In the genomic region with DNA sequence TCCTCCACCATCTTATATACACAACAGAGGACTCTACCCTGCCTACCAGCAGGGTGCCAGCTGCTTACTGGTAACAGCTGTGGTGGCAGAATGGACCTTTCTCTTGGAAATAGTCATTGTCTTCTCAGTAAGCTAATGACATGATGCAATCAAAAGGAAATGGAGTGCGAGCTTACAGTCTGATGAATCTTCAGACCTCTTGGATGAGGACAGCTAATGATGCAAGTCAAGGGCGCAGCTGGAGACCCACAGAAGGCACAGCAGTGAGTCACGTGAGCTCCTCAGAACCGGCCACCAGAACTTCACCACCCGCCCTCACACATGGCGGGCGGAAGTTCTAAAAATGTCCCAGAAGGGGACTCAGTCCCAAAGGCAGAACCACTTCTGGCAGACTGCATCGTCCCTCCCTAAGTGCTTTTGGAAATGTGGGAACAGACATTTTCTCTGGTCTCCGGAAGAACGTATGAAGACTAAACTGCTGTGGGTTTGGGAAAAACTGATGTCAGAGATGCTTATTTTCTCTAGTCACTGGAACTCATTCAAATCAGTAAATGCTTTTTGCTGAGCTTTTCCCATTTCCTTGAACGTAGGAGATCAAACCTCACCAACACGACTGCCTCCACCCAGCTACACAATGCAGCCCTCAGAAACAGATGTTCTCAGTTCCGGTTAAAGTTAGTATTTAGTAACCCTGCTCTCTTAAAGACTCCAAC, we compare ENCODE assay signal across 8 cellular contexts.
DNase-seq lines count a peak whose midpoint lies in the region; ATAC-seq and TF ChIP-seq lines count a peak whose summit lies in the region.

No MANE protein-coding gene starts in this region.

- H3K36me3 ChIP-seq in mammary epithelial cell (ENCODE audit: insufficient read depth, low read length) (no peaks in the 10 kb centered on the region), iPS-18a (ENCODE audit: control insufficient read depth, low read depth, low read length) (no peaks in the 10 kb centered on the region), testis (ENCODE audit: low read depth, missing control alignments) (no peaks in the 10 kb centered on the region)

- no peaks in the 10 kb centered on the region for H3K4me1 ChIP-seq in mammary epithelial cell (ENCODE audit: insufficient read depth, low read length)
- peaks cover 6% of the 10 kb centered on the region for H3K4me1 ChIP-seq in iPS-18a (ENCODE audit: control insufficient read depth, low read depth, low read length)
- peaks cover 3% of the 10 kb centered on the region for H3K4me1 ChIP-seq in testis

- TF ChIP-seq CTCF in MCF 10A (IDR thresholded peaks at IDR 0.05; ENCODE audit: unreplicated experiment): no peak
- no peak for TF ChIP-seq CTCF in mammary epithelial cell (conservative IDR thresholded peaks at IDR 0.05 in 1 of 2, IDR thresholded peaks at IDR 0.05 in 1 of 2; ENCODE audit: extremely low read depth in 1 of 2, insufficient read depth in 1 of 2, low read depth in 1 of 2, low read length in 2 of 2)
- TF ChIP-seq CTCF in testis (IDR thresholded peaks at IDR 0.05): no peak

- TF ChIP-seq POLR2A in testis (IDR thresholded peaks at IDR 0.05): no peak

- H3K9me3 Mint-ChIP-seq in MCF 10A (ENCODE audit: unreplicated experiment): no peaks in the 10 kb centered on the region
- H3K9me3 Mint-ChIP-seq in activated naive CD8-positive, alpha-beta T cell treated with anti-CD3 and anti-CD28 coated beads for 36 hours: no peaks in the 10 kb centered on the region

- in situ Hi-C loops in mammary epithelial cell (cut with MboI; ENCODE audit: low sequenced_read_pairs in 2 of 2): no loop called here

- dilution Hi-C loops in mammary epithelial cell (cut with HindIII; ENCODE audit: low sequenced_read_pairs): no loop called here

- CTCF ChIA-PET in MCF 10A (lab: Yijun Ruan, JAX) (no interaction called here), mammary epithelial cell (lab: Charles Lee; ENCODE audit: low non-redundant PET) (interaction anchor here (0.7 kb wide), 1 partner anchor 152 kb away, joined by 4 read pairs; no protein-coding TSS in a partner anchor)

- H3K27me3 ChIP-seq in mammary epithelial cell (ENCODE audit: insufficient read depth, low read length) (no peaks in the 10 kb centered on the region), iPS-18a (ENCODE audit: control insufficient read depth, insufficient read depth, low read length) (no peaks in the 10 kb centered on the region), testis (no peaks in the 10 kb centered on the region)

- intact Hi-C loops in MCF 10A (cut with micrococcal nuclease): no loop called here
- intact Hi-C loops in mammary epithelial cell (cut with micrococcal nuclease): no loop called here
- intact Hi-C loops in testis (cut with DNase I; ENCODE audit: low total_unique reads): no loop called here

- H2AFZ ChIP-seq in mammary epithelial cell (ENCODE audit: low read depth, low read length): no peak overlapping the region

- H3K27ac ChIP-seq in mammary epithelial cell (ENCODE audit: insufficient read depth, low read depth, low read length): no peak overlapping the region
- H3K27ac ChIP-seq in iPS-18a (ENCODE audit: low read length): peak overlapping the region; percentile 9
- peak overlapping the region; percentile 20 to 64 for H3K27ac ChIP-seq in testis

- no peaks in the 10 kb centered on the region for H3K4me1 Mint-ChIP-seq in MCF 10A (ENCODE audit: insufficient read depth, unreplicated experiment)
- H3K4me1 Mint-ChIP-seq in activated naive CD8-positive, alpha-beta T cell treated with anti-CD3 and anti-CD28 coated beads for 36 hours: peaks cover 19% of the 10 kb centered on the region

- no peak overlapping the region for H3K4me2 ChIP-seq in mammary epithelial cell (ENCODE audit: insufficient read depth, low read depth, low read length)

- no peaks in the 10 kb centered on the region for H4K20me1 ChIP-seq in mammary epithelial cell (ENCODE audit: insufficient read depth, low read length)

- WGBS in mammary epithelial cell (ENCODE audit: low coverage, missing lambda C conversion rate): 95% methylated on average over 13 of the region's 13 CpGs
- 30 to 42% methylated on average over 10 to 13 of the region's 13 CpGs for WGBS in testis, 2 donors

- POLR2A ChIA-PET in MCF 10A (lab: Yijun Ruan, JAX): interaction anchor here (0.6 kb wide), 1 partner anchor 77 kb away, joined by 3 read pairs; no protein-coding TSS in a partner anchor

- DNase-seq in MCF 10A (ENCODE audit: unreplicated experiment): peak; percentile 33
- no peak for DNase-seq in mammary epithelial cell
- peak; percentile 27 for DNase-seq in activated naive CD8-positive, alpha-beta T cell treated with anti-CD3 and anti-CD28 coated beads for 36 hours
- DNase-seq in testis: peak; percentile 59

- H3K79me2 ChIP-seq in mammary epithelial cell (ENCODE audit: insufficient read depth, low read length): no peaks in the 10 kb centered on the region

- BruUV-seq in MCF 10A (replicated peaks; lab: Mats Ljungman, UMichigan): no TSS peak
- BruUV-seq in mammary epithelial cell (replicated peaks; lab: Mats Ljungman, UMichigan): no TSS peak

- H3K9ac ChIP-seq in mammary epithelial cell (ENCODE audit: insufficient read depth, low read length) (no peak overlapping the region), iPS-18a (ENCODE audit: low read length) (no peak overlapping the region)

- H3K4me3 ChIP-seq in mammary epithelial cell (replicated peaks in 1 of 3; ENCODE audit: insufficient read depth in 1 of 3, low read depth in 2 of 3, low read length in 3 of 3): no peak overlapping the region
- no peak overlapping the region for H3K4me3 ChIP-seq in iPS-18a (ENCODE audit: low read length)
- H3K4me3 ChIP-seq in testis: peak overlapping the region in 1 of 2 donors; percentile 19

- no peak for ATAC-seq in GM21360 (IDR thresholded peaks at IDR 0.05; ENCODE audit: unreplicated experiment)
- no peak for ATAC-seq in HG02623 (IDR thresholded peaks at IDR 0.05; ENCODE audit: unreplicated experiment)
- ATAC-seq in HG02938 (IDR thresholded peaks at IDR 0.05; ENCODE audit: unreplicated experiment): no peak

- H3K36me3 Mint-ChIP-seq in MCF 10A (ENCODE audit: insufficient read depth, unreplicated experiment): no peaks in the 10 kb centered on the region
- no peaks in the 10 kb centered on the region for H3K36me3 Mint-ChIP-seq in activated naive CD8-positive, alpha-beta T cell treated with anti-CD3 and anti-CD28 coated beads for 36 hours

- H3K9me3 ChIP-seq in mammary epithelial cell (replicated peaks; ENCODE audit: insufficient read depth, low read length) (no peaks in the 10 kb centered on the region), iPS-18a (ENCODE audit: control insufficient read depth, low read depth, low read length) (no peaks in the 10 kb centered on the region), testis (no peaks in the 10 kb centered on the region)

- no peaks in the 10 kb centered on the region for H3K27me3 Mint-ChIP-seq in MCF 10A (ENCODE audit: insufficient read depth, unreplicated experiment)
- H3K27me3 Mint-ChIP-seq in activated naive CD8-positive, alpha-beta T cell treated with anti-CD3 and anti-CD28 coated beads for 36 hours: peaks cover 1% of the 10 kb centered on the region

- H3K27ac Mint-ChIP-seq in MCF 10A (ENCODE audit: low read depth, unreplicated experiment): no peak overlapping the region
- H3K27ac Mint-ChIP-seq in activated naive CD8-positive, alpha-beta T cell treated with anti-CD3 and anti-CD28 coated beads for 36 hours: no peak overlapping the region

- H3K4me3 Mint-ChIP-seq in MCF 10A (ENCODE audit: unreplicated experiment): no peak overlapping the region
- H3K4me3 Mint-ChIP-seq in activated naive CD8-positive, alpha-beta T cell treated with anti-CD3 and anti-CD28 coated beads for 36 hours: no peak overlapping the region
